ENCODE assay signal across 15 cellular contexts in genomic region chr3:16050641-16051467, GRCh38.
DNase-seq lines count a peak whose midpoint lies in the region; ATAC-seq and TF ChIP-seq lines count a peak whose summit lies in the region.
"Had no signal": no experiment of that assay in that cellular context is flagged by ENCODE, and none has a peak within 500 bp of the region (broad histone marks: within the 10 kb centered on the region; RNA-seq: fewer than 3 reads in every experiment).

No MANE protein-coding gene starts in this region.

- H3K27ac ChIP-seq in GM23248 (no peak overlapping the region), breast epithelium (peak overlapping the region; percentile 77 to 94), right cardiac atrium (ENCODE audit: low read length) (peak overlapping the region; percentile 79), sigmoid colon (peak overlapping the region in 3 of 4 donors; percentile 21 to 46 (median 31))

- DNase-seq in GM23248 = peak; percentile 21
- no peak for DNase-seq in breast epithelium (ENCODE audit: low spot score in 2 of 2)
- DNase-seq in right cardiac atrium = peak; percentile 22 to 58 (median 53)
- DNase-seq in sigmoid colon = no peak
- DNase-seq in NCI-H1092 (lab: John Stamatoyannopoulos, UW) = no peak
- DNase-seq in activated naive CD8-positive, alpha-beta T cell treated with anti-CD3 and anti-CD28 coated beads for 36 hours = no peak
- DNase-seq in COLO668 (lab: John Stamatoyannopoulos, UW; ENCODE audit: unreplicated experiment) = no peak
- DNase-seq: endodermal cell; glutamatergic neuron; NCI-H2029; stimulated activated CD4-positive, alpha-beta T cell treated with anti-CD3 and anti-CD28 coated beads, Interleukin-12 subunit alpha, Interleukin-12 subunit beta, amount 100 ng/mL, for 4 hours had no signal

- in situ Hi-C loops in GM23248 (cut with MboI) = loop anchor here (10.0 kb wide), 1 partner anchor 124 kb away; the partner anchor contains the start of gene GALNT15

- H4K20me1 ChIP-seq in GM23248 (ENCODE audit: insufficient read depth) = no peaks in the 10 kb centered on the region

- intact Hi-C loops in breast epithelium (cut with DNase I; ENCODE audit: low total_unique reads) (no loop called here), right cardiac atrium (cut with DNase I) (loop anchor here in 3 of 4 donors (5.0 to 10.0 kb wide), 3 partner anchors 84 to 196 kb away; no protein-coding TSS in a partner anchor), sigmoid colon (cut with DNase I) (no loop called here)

- no peak overlapping the region for H3K27ac Mint-ChIP-seq in activated naive CD8-positive, alpha-beta T cell treated with anti-CD3 and anti-CD28 coated beads for 36 hours
- H3K27ac Mint-ChIP-seq: activated T-helper 2 cell treated with anti-CD3 and anti-CD28 coated beads, Interferon-gamma antibody, Interleukin-2, Interleukin-4, amounts not matched to agents 10 μg/mL and 5 μg/mL and 100 μg/mL, durations not matched to agents 14 hours and 24 hours and 36 hours; endodermal cell had no signal

- H3K4me3 ChIP-seq in GM23248 (no peak overlapping the region), breast epithelium (peak overlapping the region; percentile 4 to 41 (median 8)), right cardiac atrium (ENCODE audit: low read length) (no peak overlapping the region), sigmoid colon (no peak overlapping the region)

- H3K9ac ChIP-seq in GM23248 = 0 out of 2 replicates have a peak overlapping the region, but pooled peaks have one; percentile 7

- no peak overlapping the region for H3K4me3 Mint-ChIP-seq in activated naive CD8-positive, alpha-beta T cell treated with anti-CD3 and anti-CD28 coated beads for 36 hours
- H3K4me3 Mint-ChIP-seq: brain, endodermal cell, neural crest cell had no signal

- no peak for TF ChIP-seq CTCF in breast epithelium (IDR thresholded peaks at IDR 0.05)
- TF ChIP-seq CTCF in sigmoid colon (IDR thresholded peaks at IDR 0.05) = no peak

- H3K27me3 ChIP-seq in GM23248 (replicated peaks; ENCODE audit: insufficient read depth) (no peaks in the 10 kb centered on the region), breast epithelium (no peaks in the 10 kb centered on the region), right cardiac atrium (ENCODE audit: control insufficient read depth, insufficient read depth) (no peaks in the 10 kb centered on the region), sigmoid colon (no peaks in the 10 kb centered on the region)

- H3K27me3 Mint-ChIP-seq in activated naive CD8-positive, alpha-beta T cell treated with anti-CD3 and anti-CD28 coated beads for 36 hours = no peaks in the 10 kb centered on the region
- H3K27me3 Mint-ChIP-seq: brain had no signal

- H3K9me2 ChIP-seq in GM23248 (ENCODE audit: insufficient read depth) = no peaks in the 10 kb centered on the region

- no peak for TF ChIP-seq EP300 in sigmoid colon (IDR thresholded peaks at IDR 0.05)

- H3K36me3 Mint-ChIP-seq in activated naive CD8-positive, alpha-beta T cell treated with anti-CD3 and anti-CD28 coated beads for 36 hours = no peaks in the 10 kb centered on the region
- H3K36me3 Mint-ChIP-seq: brain had no signal

- ATAC-seq in right cardiac atrium = peak; percentile 54 to 70
- ATAC-seq in GM19467 (IDR thresholded peaks at IDR 0.05; ENCODE audit: unreplicated experiment) = no peak

- H3K4me1 Mint-ChIP-seq in activated naive CD8-positive, alpha-beta T cell treated with anti-CD3 and anti-CD28 coated beads for 36 hours = peaks cover 6% of the 10 kb centered on the region

- H3K36me3 ChIP-seq in GM23248 (ENCODE audit: low read depth) = no peaks in the 10 kb centered on the region
- H3K36me3 ChIP-seq in breast epithelium = no peaks in the 10 kb centered on the region
- no peaks in the 10 kb centered on the region for H3K36me3 ChIP-seq in sigmoid colon

- H3K9me3 ChIP-seq in GM23248 (ENCODE audit: low read depth) = no peaks in the 10 kb centered on the region
- H3K9me3 ChIP-seq in breast epithelium = no peaks in the 10 kb centered on the region
- H3K9me3 ChIP-seq in right cardiac atrium (ENCODE audit: control insufficient read depth, low read length) = no peaks in the 10 kb centered on the region
- no peaks in the 10 kb centered on the region for H3K9me3 ChIP-seq in sigmoid colon

- peaks cover 12% of the 10 kb centered on the region for H3F3A ChIP-seq in GM23248 (ENCODE audit: insufficient read depth)

- H3K9me3 Mint-ChIP-seq in activated naive CD8-positive, alpha-beta T cell treated with anti-CD3 and anti-CD28 coated beads for 36 hours = no peaks in the 10 kb centered on the region
- H3K9me3 Mint-ChIP-seq: activated T-helper 2 cell treated with anti-CD3 and anti-CD28 coated beads, Interferon-gamma antibody, Interleukin-2, Interleukin-4, amounts not matched to agents 10 μg/mL and 5 μg/mL and 100 μg/mL, durations not matched to agents 14 hours and 24 hours and 36 hours; brain; endodermal cell; neural crest cell had no signal

- no peak for TF ChIP-seq POLR2A in breast epithelium (IDR thresholded peaks at IDR 0.05)
- TF ChIP-seq POLR2A in sigmoid colon (IDR thresholded peaks at IDR 0.05) = no peak

- peaks cover 23% of the 10 kb centered on the region for H3K4me1 ChIP-seq in GM23248 (ENCODE audit: insufficient read depth)
- no peaks in the 10 kb centered on the region for H3K4me1 ChIP-seq in breast epithelium
- peaks cover 6% of the 10 kb centered on the region for H3K4me1 ChIP-seq in right cardiac atrium (ENCODE audit: control insufficient read depth, insufficient read depth, low read length)
- peaks cover 0 to 5% (median 2%) of the 10 kb centered on the region in 4 donors for H3K4me1 ChIP-seq in sigmoid colon

- WGBS in GM23248 (ENCODE audit: low coverage in 1 of 2, low lambda C conversion rate in 2 of 2, missing lambda C conversion rate in 2 of 2), 2 experiments = 37 to 42% methylated on average over 14 to 16 of the region's 16 CpGs
- 65% methylated on average over 16 of the region's 16 CpGs for WGBS in right cardiac atrium
- WGBS in sigmoid colon, 2 donors = 70 to 83% methylated on average over 16 of the region's 16 CpGs

- H3K4me2 ChIP-seq in GM23248 (ENCODE audit: unreplicated experiment) = no peak overlapping the region

- H2AFZ ChIP-seq in GM23248 = peak overlapping the region; percentile 57

- no peaks in the 10 kb centered on the region for H3K79me2 ChIP-seq in GM23248 (ENCODE audit: insufficient read depth)

Comparison
In these comparisons a context has a peak if more than half of its experiments do, and no peak if none do; other contexts are left out.
1. DNase-seq: peak in GM23248 (single experiment) and right cardiac atrium (3 of 3); none in breast epithelium (0 of 2), sigmoid colon (single experiment), NCI-H1092 (single experiment), activated naive CD8-positive, alpha-beta T cell treated with anti-CD3 and anti-CD28 coated beads for 36 hours (single experiment) and COLO668 (single experiment).
2. H3K4me3 ChIP-seq: peak in breast epithelium (3 of 3); none in GM23248 (single experiment), right cardiac atrium (single experiment) and sigmoid colon (0 of 4).
3. intact Hi-C loops: an anchor here in right cardiac atrium (5.0 to 10.0 kb wide); none called in breast epithelium and sigmoid colon.